ENCODE assay signal across 2 cellular contexts in the genomic region with DNA sequence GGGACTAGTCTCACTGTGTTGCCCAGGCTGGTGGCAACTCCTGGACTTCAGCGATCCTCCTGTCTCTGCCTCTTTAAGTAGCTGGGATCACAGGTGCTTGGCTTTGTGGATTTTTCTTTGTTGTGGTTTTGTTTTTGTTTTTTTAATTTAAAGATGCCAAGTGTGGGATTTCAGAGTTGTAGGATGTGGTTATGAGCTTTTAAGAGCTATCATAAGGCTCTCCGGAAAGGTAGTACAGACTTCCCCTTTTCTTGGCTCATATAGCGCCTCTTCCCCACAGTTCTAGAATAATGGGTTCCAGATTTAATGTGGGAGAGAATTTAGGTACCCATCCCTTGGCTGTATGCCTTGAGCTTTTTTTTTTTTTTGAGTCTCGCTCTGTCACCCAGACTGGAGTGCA.
TF ChIP-seq lines count a peak whose summit lies in the region.

No MANE protein-coding gene starts in this region.

TF ChIP-seq in HEK293, 187 proteins besides CTCF, POLR2A, EP300 and RAD21 (continued from another document):
- TF ChIP-seq ZNF529 (tag by site-specific recombination; IDR thresholded peaks at IDR 0.05; ENCODE audit: insufficient replicate concordance) (no peak), WT1 (tag by site-specific recombination; IDR thresholded peaks at IDR 0.05) (0 out of 2 replicates have a peak, but pooled peaks have one; percentile 22), ZNF501 (tag by site-specific recombination; IDR thresholded peaks at IDR 0.05) (no peak)

TF ChIP-seq in GM12878, 131 proteins besides CTCF, POLR2A, EP300 and RAD21 (continued from another document):
- TF ChIP-seq TCF7 (IDR thresholded peaks at IDR 0.05; ENCODE audit: borderline replicate concordance): peak; percentile 42; the same call in 1 of the 2 replicates
- peak; percentile 57 for TF ChIP-seq RUNX3 (IDR thresholded peaks at IDR 0.05; ENCODE audit: low read length)
- TF ChIP-seq SPI1 (IDR thresholded peaks at IDR 0.05; ENCODE audit: borderline replicate concordance, insufficient read depth, low read depth, low read length): peak; percentile 88
